9 cellular contexts compared by ENCODE assay signal in the genomic region with DNA sequence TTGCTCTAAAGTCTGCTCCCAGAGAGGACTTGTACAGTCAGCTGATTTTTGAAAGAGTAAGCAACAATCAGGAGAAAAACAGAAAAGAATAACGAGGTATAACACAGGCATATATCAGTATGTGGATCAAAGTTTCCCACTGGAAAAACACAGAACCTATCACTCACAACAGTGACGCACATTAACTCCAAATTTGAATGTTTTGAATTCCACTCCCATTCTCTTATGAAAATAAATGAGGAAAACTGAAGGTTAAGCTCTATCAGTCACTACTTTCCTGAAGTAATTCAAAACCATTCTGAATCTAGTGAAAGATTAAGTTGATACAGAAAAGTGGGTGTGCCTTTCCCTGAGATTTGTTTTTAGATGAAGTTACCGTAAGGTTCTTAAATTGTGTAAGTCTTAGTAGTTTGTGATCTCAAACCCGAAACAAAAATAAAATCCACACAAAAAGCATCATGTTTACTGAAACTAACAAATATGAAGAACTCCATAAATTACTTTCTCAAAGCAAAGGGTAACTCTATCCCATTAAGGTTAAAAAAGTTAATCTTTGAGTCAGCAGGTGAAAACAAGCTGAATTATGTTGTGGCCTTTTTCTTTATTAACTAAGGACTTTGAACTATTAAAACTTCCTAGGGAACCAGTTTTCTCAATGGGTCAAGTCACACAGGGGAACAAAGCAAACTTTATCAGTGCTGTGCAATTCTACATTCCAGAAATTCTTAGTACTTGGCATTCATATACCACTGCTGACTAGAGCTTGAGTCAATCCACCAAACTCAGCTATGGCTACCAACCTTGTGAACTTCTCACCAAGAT.
DNase-seq lines count a peak whose midpoint lies in the region; ATAC-seq and TF ChIP-seq lines count a peak whose summit lies in the region.
"Had no signal": no experiment of that assay in that cellular context is flagged by ENCODE, and none has a peak within 500 bp of the region (broad histone marks: within the 10 kb centered on the region; RNA-seq: fewer than 3 reads in every experiment).

No MANE protein-coding gene starts in this region.

- BruUV-seq in A673 (replicated peaks; lab: Mats Ljungman, UMichigan) (no TSS peak), PC-9 (replicated peaks; lab: Mats Ljungman, UMichigan) (no TSS peak)

- intact Hi-C loops in A673 (cut with micrococcal nuclease; ENCODE audit: unreplicated experiment) (no loop called here), PC-9 (cut with micrococcal nuclease; ENCODE audit: unreplicated experiment) (loop anchor here (1.0 to 2.0 kb wide), 5 partner anchors 15 to 106 kb away; no protein-coding TSS in a partner anchor), head of caudate nucleus (cut with DNase I) (no loop called here)
- intact Hi-C loops in activated CD4-positive, alpha-beta memory T cell treated with anti-CD3 and anti-CD28 coated beads for 36 hours (cut with micrococcal nuclease) = no loop called here

- DNase-seq in A673 (ENCODE audit: low spot score) (peak; percentile 37), PC-9 (peak; percentile 41 to 96), epithelial cell of esophagus (ENCODE audit: low read depth) (peak; percentile 76), head of caudate nucleus (no peak)
- no peak for DNase-seq in activated CD4-positive, alpha-beta memory T cell treated with anti-CD3 and anti-CD28 coated beads for 36 hours
- no peak for DNase-seq in activated T-cell treated with anti-CD3 and anti-CD28 coated beads, Interleukin-2, amount 50 U/mL, for 24 hours

- H3K4me3 Mint-ChIP-seq in activated CD4-positive, alpha-beta memory T cell treated with anti-CD3 and anti-CD28 coated beads for 36 hours = no peak overlapping the region
- H3K4me3 Mint-ChIP-seq in activated T-cell treated with anti-CD3 and anti-CD28 coated beads, Interleukin-2, amount 50 U/mL, for 24 hours = no peak overlapping the region

- WGBS in mesodermal cell (ENCODE audit: insufficient coverage in 2 of 2), 2 experiments = no CpG with 5 or more reads among the region's 4 CpGs

- H4K20me1 ChIP-seq in PC-9 (ENCODE audit: insufficient read depth) = no peaks in the 10 kb centered on the region

- no peaks in the 10 kb centered on the region for H3K36me3 Mint-ChIP-seq in activated CD4-positive, alpha-beta memory T cell treated with anti-CD3 and anti-CD28 coated beads for 36 hours
- H3K36me3 Mint-ChIP-seq in activated T-cell treated with anti-CD3 and anti-CD28 coated beads, Interleukin-2, amount 50 U/mL, for 24 hours (ENCODE audit: low read depth) = no peaks in the 10 kb centered on the region

- H3K4me1 ChIP-seq in A673 (ENCODE audit: insufficient read depth, low read length, poor library complexity, severe bottlenecking) = peaks cover 11% of the 10 kb centered on the region
- H3K4me1 ChIP-seq in PC-9 (replicated peaks; ENCODE audit: insufficient read depth) = peaks cover 90% of the 10 kb centered on the region
- peaks cover 56% of the 10 kb centered on the region for H3K4me1 ChIP-seq in mesodermal cell (ENCODE audit: control insufficient read depth, insufficient read depth, low read length, poor library complexity, severe bottlenecking)

- H2AFZ ChIP-seq in PC-9 = peak overlapping the region; percentile 59

- H3K27ac Mint-ChIP-seq in activated CD4-positive, alpha-beta memory T cell treated with anti-CD3 and anti-CD28 coated beads for 36 hours = no peak overlapping the region
- no peak overlapping the region for H3K27ac Mint-ChIP-seq in activated T-cell treated with anti-CD3 and anti-CD28 coated beads, Interleukin-2, amount 50 U/mL, for 24 hours

- H3K27me3 ChIP-seq in A673 (replicated peaks; ENCODE audit: insufficient read depth, low read depth, low read length, poor library complexity) (no peaks in the 10 kb centered on the region), PC-9 (ENCODE audit: insufficient read depth, low read depth) (no peaks in the 10 kb centered on the region)

- peak overlapping the region; percentile 80 for H3K4me2 ChIP-seq in PC-9

- H3K27ac ChIP-seq in A673 (ENCODE audit: low read depth, low read length, poor library complexity, severe bottlenecking) (no peak overlapping the region), PC-9 (peak overlapping the region; percentile 98), mesodermal cell (ENCODE audit: low read depth, low read length, severe bottlenecking) (peak overlapping the region; percentile 94)

- TF ChIP-seq CTCF in A673 (conservative IDR thresholded peaks at IDR 0.05; ENCODE audit: low read depth, low read length) (no peak), PC-9 (conservative IDR thresholded peaks at IDR 0.05) (no peak), epithelial cell of esophagus (IDR thresholded peaks at IDR 0.05; ENCODE audit: insufficient read depth, low read depth, low read length, missing control alignments) (no peak)

- H3K4me3 ChIP-seq in A673 (ENCODE audit: low read depth, low read length, poor library complexity, severe bottlenecking) (no peak overlapping the region), PC-9 (peak overlapping the region; percentile 48), epithelial cell of esophagus (ENCODE audit: low read length) (no peak overlapping the region), mesodermal cell (ENCODE audit: extremely low read depth, insufficient read depth, low read length, poor library complexity, severe bottlenecking) (no peak overlapping the region)
- H3K4me3 ChIP-seq: K562 had no signal

- H3K9me3 Mint-ChIP-seq in activated CD4-positive, alpha-beta memory T cell treated with anti-CD3 and anti-CD28 coated beads for 36 hours = no peaks in the 10 kb centered on the region
- no peaks in the 10 kb centered on the region for H3K9me3 Mint-ChIP-seq in activated T-cell treated with anti-CD3 and anti-CD28 coated beads, Interleukin-2, amount 50 U/mL, for 24 hours

- peaks cover 46% of the 10 kb centered on the region for H3F3A ChIP-seq in PC-9 (ENCODE audit: insufficient read depth, low read depth)

- H3K27me3 Mint-ChIP-seq in activated CD4-positive, alpha-beta memory T cell treated with anti-CD3 and anti-CD28 coated beads for 36 hours = peaks cover 15% of the 10 kb centered on the region
- peaks cover 23% of the 10 kb centered on the region for H3K27me3 Mint-ChIP-seq in activated T-cell treated with anti-CD3 and anti-CD28 coated beads, Interleukin-2, amount 50 U/mL, for 24 hours

- H3K9me2 ChIP-seq in PC-9 (ENCODE audit: insufficient read depth) = 0 out of 2 replicates have a peak, but pooled peaks cover 3% of the 10 kb centered on the region

- H3K79me2 ChIP-seq in PC-9 (ENCODE audit: low read depth) = peaks cover 46% of the 10 kb centered on the region

- CTCF ChIA-PET in A673 (lab: Charles Lee) (no interaction called here), PC-9 (lab: Charles Lee) (interaction anchor here (1.2 kb wide), 1 partner anchor 15 kb away, joined by 3 read pairs; no protein-coding TSS in a partner anchor)
- CTCF ChIA-PET in activated CD4-positive, alpha-beta memory T cell treated with anti-CD3 and anti-CD28 coated beads for 36 hours (lab: Charles Lee) = no interaction called here

- H3K9me3 ChIP-seq in A673 (ENCODE audit: low read depth, low read length, poor library complexity, severe bottlenecking) (no peaks in the 10 kb centered on the region), PC-9 (ENCODE audit: insufficient read depth, low read depth) (no peaks in the 10 kb centered on the region; the same call in 1 of the 2 replicates), mesodermal cell (ENCODE audit: control insufficient read depth, low read length) (no peaks in the 10 kb centered on the region)

- H3K4me1 Mint-ChIP-seq in activated CD4-positive, alpha-beta memory T cell treated with anti-CD3 and anti-CD28 coated beads for 36 hours (ENCODE audit: low read depth) = no peaks in the 10 kb centered on the region
- H3K4me1 Mint-ChIP-seq in activated T-cell treated with anti-CD3 and anti-CD28 coated beads, Interleukin-2, amount 50 U/mL, for 24 hours (ENCODE audit: low read depth) = no peaks in the 10 kb centered on the region

- H3K36me3 ChIP-seq in A673 (ENCODE audit: insufficient read depth, low read length, poor library complexity, severe bottlenecking) (no peaks in the 10 kb centered on the region), PC-9 (ENCODE audit: low read depth) (peaks cover 33% of the 10 kb centered on the region), mesodermal cell (ENCODE audit: control insufficient read depth, insufficient read depth, low read length) (peaks cover 25% of the 10 kb centered on the region)

- POLR2A ChIA-PET in A673 (lab: Charles Lee; ENCODE audit: low non-redundant PET) (interaction anchor here (0.5 kb wide), 1 partner anchor 832 kb away, joined by 7 read pairs; no protein-coding TSS in a partner anchor), PC-9 (lab: Charles Lee; ENCODE audit: unreplicated experiment) (interaction anchor here (0.5 to 1.6 kb wide), 9 partner anchors 8 to 1807 kb away, joined by 3 to 11 read pairs (median 5); no protein-coding TSS in a partner anchor)
- POLR2A ChIA-PET in activated CD4-positive, alpha-beta memory T cell treated with anti-CD3 and anti-CD28 coated beads for 36 hours (lab: Charles Lee) = no interaction called here

- no peak for ATAC-seq in GM18502 (IDR thresholded peaks at IDR 0.05; ENCODE audit: poor library complexity, unreplicated experiment)
- ATAC-seq: K562 had no signal

Comparison
In these comparisons a context has a peak if more than half of its experiments do, and no peak if none do; other contexts are left out.
1. DNase-seq: peak in A673 (single experiment), PC-9 (2 of 2) and epithelial cell of esophagus (single experiment); none in activated CD4-positive, alpha-beta memory T cell treated with anti-CD3 and anti-CD28 coated beads for 36 hours (single experiment), activated T-cell treated with anti-CD3 and anti-CD28 coated beads, Interleukin-2, amount 50 U/mL, for 24 hours (single experiment) and head of caudate nucleus (0 of 42).